Comparison of ENCODE assay signal across 30 cellular contexts in genomic region chr16:27947696-27948095, GRCh38.
"Had no signal": no experiment of that assay in that cellular context is flagged by ENCODE, and none has a peak within 500 bp of the region (broad histone marks: within the 10 kb centered on the region; RNA-seq: fewer than 3 reads in every experiment).

No MANE protein-coding gene starts in this region.

- H3K9me3 Mint-ChIP-seq: activated CD4-positive, alpha-beta memory T cell treated with anti-CD3 and anti-CD28 coated beads for 36 hours; activated CD4-positive, alpha-beta T cell treated with anti-CD3 and anti-CD28 coated beads, Interleukin-2, amount 10 ng/mL, durations not matched to agents 24 days and 14 days; activated naive CD4-positive, alpha-beta T cell treated with anti-CD3 and anti-CD28 coated beads for 36 hours; activated naive CD4-positive, alpha-beta T cell treated with anti-CD3 and anti-CD28 coated beads, Interleukin-2, amount 50 U/mL, for 24 hours; activated naive CD8-positive, alpha-beta T cell treated with anti-CD3 and anti-CD28 coated beads for 36 hours; activated naive CD8-positive, alpha-beta T cell treated with anti-CD3 and anti-CD28 coated beads, Interleukin-2, amount 50 U/mL, for 24 hours; activated T-helper 1 cell treated with anti-CD3 and anti-CD28 coated beads, Interleukin-12 subunit alpha, Interleukin-12 subunit beta, Interleukin-2, Interleukin-4 antibody, amounts not matched to agents 30 ng/mL and 10 ng/mL and 1 ng/mL, durations not matched to agents 14 hours and 24 hours and 36 hours; activated T-helper 2 cell treated with anti-CD3 and anti-CD28 coated beads, Interferon-gamma antibody, Interleukin-2, Interleukin-4, amounts not matched to agents 10 μg/mL and 5 μg/mL and 100 μg/mL, durations not matched to agents 14 hours and 24 hours and 36 hours had no signal

- H3K27me3 ChIP-seq: adrenal gland, body of pancreas, colonic mucosa had no signal

- DNase-seq: activated CD4-positive, alpha-beta memory T cell treated with anti-CD3 and anti-CD28 coated beads for 36 hours; activated CD4-positive, alpha-beta T cell treated with anti-CD3 and anti-CD28 coated beads for 36 hours; activated CD4-positive, alpha-beta T cell treated with anti-CD3 and anti-CD28 coated beads, Interleukin-2, amount 10 ng/mL, durations not matched to agents 24 days and 14 days; activated CD4-positive, CD25-positive, alpha-beta regulatory T cell; activated CD4-positive, CD25-positive, alpha-beta regulatory T cell treated with anti-CD3 and anti-CD28 coated beads, Interleukin-2, amount 50 U/mL, for 72 hours; activated CD8-positive, alpha-beta memory T cell treated with anti-CD3 and anti-CD28 coated beads, Interleukin-2, amount 10 ng/mL, durations not matched to agents 7 days and 5 days; activated CD8-positive, alpha-beta memory T cell treated with anti-CD3 and anti-CD28 coated beads, Interleukin-2, amount 50 U/mL, for 4 hours; activated CD8-positive, alpha-beta T cell treated with anti-CD3 and anti-CD28 coated beads, Interleukin-2, amount 10 ng/mL, durations not matched to agents 7 days and 5 days; activated effector memory CD4-positive, alpha-beta T cell treated with anti-CD3 and anti-CD28 coated beads, Interleukin-2, amount 50 U/mL, for 16 hours; activated naive CD4-positive, alpha-beta T cell treated with anti-CD3 and anti-CD28 coated beads for 36 hours; activated naive CD8-positive, alpha-beta T cell treated with anti-CD3 and anti-CD28 coated beads for 36 hours; activated naive CD8-positive, alpha-beta T cell treated with anti-CD3 and anti-CD28 coated beads, Interleukin-2, amount 50 U/mL, for 24 hours; activated T-cell treated with anti-CD3 and anti-CD28 coated beads, Interleukin-2, amount 50 U/mL, for 1 hour; activated T-cell treated with anti-CD3 and anti-CD28 coated beads, Interleukin-2, amount 50 U/mL, for 48 hours; adrenal gland; amygdala; body of pancreas; central memory CD4-positive, alpha-beta T cell; cerebellar nuclear complex; colonic mucosa; effector CD8-positive, alpha-beta T cell; foreskin fibroblast; T-helper 2 cell had no signal

- H3K4me1 ChIP-seq: adrenal gland, body of pancreas, colonic mucosa had no signal

- H3K4me1 Mint-ChIP-seq: activated CD4-positive, alpha-beta T cell treated with anti-CD3 and anti-CD28 coated beads for 36 hours; activated CD4-positive, alpha-beta T cell treated with anti-CD3 and anti-CD28 coated beads, Interleukin-2, amount 10 ng/mL, durations not matched to agents 24 days and 14 days; activated CD8-positive, alpha-beta memory T cell treated with anti-CD3 and anti-CD28 coated beads, Interleukin-2, amount 10 ng/mL, durations not matched to agents 7 days and 5 days; activated naive CD4-positive, alpha-beta T cell treated with anti-CD3 and anti-CD28 coated beads, Interleukin-2, amount 50 U/mL, for 24 hours; activated naive CD8-positive, alpha-beta T cell treated with anti-CD3 and anti-CD28 coated beads for 36 hours; activated naive CD8-positive, alpha-beta T cell treated with anti-CD3 and anti-CD28 coated beads, Interleukin-2, amount 50 U/mL, for 24 hours had no signal

- H3K27ac Mint-ChIP-seq: activated CD4-positive, alpha-beta memory T cell treated with anti-CD3 and anti-CD28 coated beads for 36 hours; activated CD4-positive, alpha-beta T cell treated with anti-CD3 and anti-CD28 coated beads for 36 hours; activated CD4-positive, alpha-beta T cell treated with anti-CD3 and anti-CD28 coated beads, Interleukin-2, amount 10 ng/mL, durations not matched to agents 24 days and 14 days; activated CD8-positive, alpha-beta memory T cell treated with anti-CD3 and anti-CD28 coated beads, Interleukin-2, amount 10 ng/mL, durations not matched to agents 7 days and 5 days; activated CD8-positive, alpha-beta T cell treated with anti-CD3 and anti-CD28 coated beads, Interleukin-2, amount 10 ng/mL, durations not matched to agents 7 days and 5 days; activated naive CD4-positive, alpha-beta T cell treated with anti-CD3 and anti-CD28 coated beads for 36 hours; activated naive CD4-positive, alpha-beta T cell treated with anti-CD3 and anti-CD28 coated beads, Interleukin-2, amount 50 U/mL, for 24 hours; activated naive CD8-positive, alpha-beta T cell treated with anti-CD3 and anti-CD28 coated beads for 36 hours; activated naive CD8-positive, alpha-beta T cell treated with anti-CD3 and anti-CD28 coated beads, Interleukin-2, amount 50 U/mL, for 24 hours; activated T-helper 1 cell treated with anti-CD3 and anti-CD28 coated beads, Interleukin-12 subunit alpha, Interleukin-12 subunit beta, Interleukin-2, Interleukin-4 antibody, amounts not matched to agents 30 ng/mL and 10 ng/mL and 1 ng/mL, durations not matched to agents 14 hours and 24 hours and 36 hours; activated T-helper 2 cell treated with anti-CD3 and anti-CD28 coated beads, Interferon-gamma antibody, Interleukin-2, Interleukin-4, amounts not matched to agents 10 μg/mL and 5 μg/mL and 100 μg/mL, durations not matched to agents 14 hours and 24 hours and 36 hours had no signal

- H3K36me3 Mint-ChIP-seq: activated CD4-positive, alpha-beta memory T cell treated with anti-CD3 and anti-CD28 coated beads for 36 hours; activated CD8-positive, alpha-beta memory T cell treated with anti-CD3 and anti-CD28 coated beads, Interleukin-2, amount 10 ng/mL, durations not matched to agents 7 days and 5 days; activated naive CD4-positive, alpha-beta T cell treated with anti-CD3 and anti-CD28 coated beads, Interleukin-2, amount 50 U/mL, for 24 hours; activated naive CD8-positive, alpha-beta T cell treated with anti-CD3 and anti-CD28 coated beads for 36 hours had no signal

- H3K9me3 ChIP-seq: adrenal gland, body of pancreas, colonic mucosa had no signal

- H3K27ac ChIP-seq: adrenal gland, body of pancreas, colonic mucosa, epithelial cell of prostate had no signal

- H3K36me3 ChIP-seq: adrenal gland, colonic mucosa had no signal

- FAIRE-seq: endometrium, endothelial cell of umbilical vein, frontal cortex had no signal

- ATAC-seq: activated CD4-positive, alpha-beta T cell treated with anti-CD3 and anti-CD28 coated beads for 36 hours; activated CD8-positive, alpha-beta memory T cell treated with anti-CD3 and anti-CD28 coated beads, Interleukin-2, amount 10 ng/mL, durations not matched to agents 7 days and 5 days; activated CD8-positive, alpha-beta T cell treated with anti-CD3 and anti-CD28 coated beads, Interleukin-2, amount 10 ng/mL, durations not matched to agents 7 days and 5 days; activated naive CD8-positive, alpha-beta T cell treated with anti-CD3 and anti-CD28 coated beads, Interleukin-2, amount 50 U/mL, for 24 hours; body of pancreas had no signal

- H3K4me3 Mint-ChIP-seq: activated CD4-positive, alpha-beta memory T cell treated with anti-CD3 and anti-CD28 coated beads for 36 hours; activated CD4-positive, alpha-beta T cell treated with anti-CD3 and anti-CD28 coated beads for 36 hours; activated CD4-positive, alpha-beta T cell treated with anti-CD3 and anti-CD28 coated beads, Interleukin-2, amount 10 ng/mL, durations not matched to agents 24 days and 14 days; activated CD8-positive, alpha-beta memory T cell treated with anti-CD3 and anti-CD28 coated beads, Interleukin-2, amount 10 ng/mL, durations not matched to agents 7 days and 5 days; activated CD8-positive, alpha-beta T cell treated with anti-CD3 and anti-CD28 coated beads, Interleukin-2, amount 10 ng/mL, durations not matched to agents 7 days and 5 days; activated naive CD4-positive, alpha-beta T cell treated with anti-CD3 and anti-CD28 coated beads for 36 hours; activated naive CD4-positive, alpha-beta T cell treated with anti-CD3 and anti-CD28 coated beads, Interleukin-2, amount 50 U/mL, for 24 hours; activated naive CD8-positive, alpha-beta T cell treated with anti-CD3 and anti-CD28 coated beads for 36 hours; activated naive CD8-positive, alpha-beta T cell treated with anti-CD3 and anti-CD28 coated beads, Interleukin-2, amount 50 U/mL, for 24 hours; activated T-helper 1 cell treated with anti-CD3 and anti-CD28 coated beads, Interleukin-12 subunit alpha, Interleukin-12 subunit beta, Interleukin-2, Interleukin-4 antibody, amounts not matched to agents 30 ng/mL and 10 ng/mL and 1 ng/mL, durations not matched to agents 14 hours and 24 hours and 36 hours had no signal

- H3K4me3 ChIP-seq: adrenal gland, body of pancreas, colonic mucosa had no signal
